ENCODE assay signal across 12 cellular contexts in genomic region chr20:32522775-32523612, GRCh38.
A peak's percentile ranks its signal among the peaks of the same experiment; 100 is the strongest.
DNase-seq lines count a peak whose midpoint lies in the region; ATAC-seq and TF ChIP-seq lines count a peak whose summit lies in the region.
"Had no signal": no experiment of that assay in that cellular context is flagged by ENCODE, and none has a peak within 500 bp of the region (broad histone marks: within the 10 kb centered on the region; RNA-seq: fewer than 3 reads in every experiment).

No MANE protein-coding gene starts in this region.

- peaks cover 53% of the 10 kb centered on the region for H3K4me1 ChIP-seq in left ventricle myocardium inferior

- TF ChIP-seq CTCF in left ventricle myocardium inferior (IDR thresholded peaks at IDR 0.05; ENCODE audit: borderline replicate concordance): no peak

- H3K27ac ChIP-seq in left ventricle myocardium inferior (replicated peaks): no peak overlapping the region
- peak overlapping the region; percentile 2 for H3K27ac ChIP-seq in temporal lobe (ENCODE audit: low read depth, low read length)
- H3K27ac ChIP-seq: breast epithelium had no signal

- intact Hi-C loops in left ventricle myocardium superior (cut with micrococcal nuclease): no loop called here
- intact Hi-C loops in left ventricle myocardium inferior (cut with micrococcal nuclease): no loop called here

- H3K36me3 Mint-ChIP-seq in effector memory CD8-positive, alpha-beta T cell (ENCODE audit: insufficient read depth): peaks cover 31% of the 10 kb centered on the region

- H3K4me1 Mint-ChIP-seq in effector memory CD8-positive, alpha-beta T cell (ENCODE audit: low read depth in 2 of 2): peaks cover 41 to 52% of the 10 kb centered on the region in 2 donors

- DNase-seq in left ventricle myocardium superior (peak; percentile 18), left ventricle myocardium inferior (no peak), NCI-H524 (lab: John Stamatoyannopoulos, UW) (peak; percentile 92 to 93), NCI-H2029 treated with DMSO at 0.1 percent for 48 hours (lab: John Stamatoyannopoulos, UW) (no peak)
- DNase-seq in effector memory CD8-positive, alpha-beta T cell: no peak
- DNase-seq: foreskin melanocyte; NCI-H510A; stimulated activated CD4-positive, alpha-beta T cell treated with anti-CD3 and anti-CD28 coated beads, Interleukin-1b, Interleukin-23, amount 100 ng/mL, for 48 hours had no signal

- H3K36me3 ChIP-seq in left ventricle myocardium inferior: no peaks in the 10 kb centered on the region
- H3K36me3 ChIP-seq: breast epithelium had no signal

- H3K27me3 ChIP-seq in left ventricle myocardium inferior (ENCODE audit: low read depth): no peaks in the 10 kb centered on the region
- H3K27me3 ChIP-seq: breast epithelium had no signal

- peak overlapping the region in 1 of 2 donors; percentile 29 for H3K4me3 Mint-ChIP-seq in effector memory CD8-positive, alpha-beta T cell

- H3K27me3 Mint-ChIP-seq in effector memory CD8-positive, alpha-beta T cell: no peaks in the 10 kb centered on the region

- ATAC-seq in left ventricle myocardium superior (no peak), HG03520 (IDR thresholded peaks at IDR 0.05; ENCODE audit: unreplicated experiment) (no peak), HG03097 (IDR thresholded peaks at IDR 0.05; ENCODE audit: low FRiP score, unreplicated experiment) (no peak)
- ATAC-seq in effector memory CD8-positive, alpha-beta T cell (replicated peaks): peak; percentile 13

- no peaks in the 10 kb centered on the region for H3K9me3 ChIP-seq in left ventricle myocardium inferior (replicated peaks)
- H3K9me3 ChIP-seq: breast epithelium had no signal

- peak overlapping the region; percentile 60 to 84 for H3K27ac Mint-ChIP-seq in effector memory CD8-positive, alpha-beta T cell

- no peak overlapping the region for H3K4me3 ChIP-seq in left ventricle myocardium inferior
- H3K4me3 ChIP-seq: breast epithelium had no signal

- H3K9me3 Mint-ChIP-seq in effector memory CD8-positive, alpha-beta T cell: no peaks in the 10 kb centered on the region

Comparison
In these comparisons a context has a peak if more than half of its experiments do, and no peak if none do; other contexts are left out.
1. DNase-seq: peak in left ventricle myocardium superior (single experiment) and NCI-H524 (2 of 2); none in left ventricle myocardium inferior (single experiment), effector memory CD8-positive, alpha-beta T cell (0 of 3) and NCI-H2029 treated with DMSO at 0.1 percent for 48 hours (single experiment).